1 cellular context compared by ENCODE assay signal in the genomic region with DNA sequence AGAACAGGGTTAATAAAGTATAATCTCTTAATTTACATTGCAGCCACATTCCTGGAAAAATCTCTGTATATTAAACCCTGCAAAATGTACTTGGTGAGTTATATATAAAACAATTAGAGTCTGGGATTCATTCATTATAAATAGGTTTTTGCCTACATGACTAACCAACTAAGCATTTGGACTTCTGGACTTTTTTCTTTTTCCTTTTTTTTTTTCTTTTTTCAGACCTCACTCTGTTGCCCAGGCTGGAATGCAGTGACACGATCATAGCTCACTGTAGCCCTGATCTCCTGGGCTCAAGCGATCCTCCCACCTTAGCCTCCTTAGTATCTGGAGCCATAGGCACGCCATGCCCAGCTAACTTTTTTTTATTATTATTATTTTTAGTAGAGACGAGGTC.
A peak's percentile ranks its signal among the peaks of the same experiment; 100 is the strongest.
TF ChIP-seq lines count a peak whose summit lies in the region.

No MANE protein-coding gene starts in this region.

TF ChIP-seq in SK-N-SH, 30 proteins besides CTCF, POLR2A, EP300 and RAD21 (continued from another document):
- TF ChIP-seq, protein P1, sequence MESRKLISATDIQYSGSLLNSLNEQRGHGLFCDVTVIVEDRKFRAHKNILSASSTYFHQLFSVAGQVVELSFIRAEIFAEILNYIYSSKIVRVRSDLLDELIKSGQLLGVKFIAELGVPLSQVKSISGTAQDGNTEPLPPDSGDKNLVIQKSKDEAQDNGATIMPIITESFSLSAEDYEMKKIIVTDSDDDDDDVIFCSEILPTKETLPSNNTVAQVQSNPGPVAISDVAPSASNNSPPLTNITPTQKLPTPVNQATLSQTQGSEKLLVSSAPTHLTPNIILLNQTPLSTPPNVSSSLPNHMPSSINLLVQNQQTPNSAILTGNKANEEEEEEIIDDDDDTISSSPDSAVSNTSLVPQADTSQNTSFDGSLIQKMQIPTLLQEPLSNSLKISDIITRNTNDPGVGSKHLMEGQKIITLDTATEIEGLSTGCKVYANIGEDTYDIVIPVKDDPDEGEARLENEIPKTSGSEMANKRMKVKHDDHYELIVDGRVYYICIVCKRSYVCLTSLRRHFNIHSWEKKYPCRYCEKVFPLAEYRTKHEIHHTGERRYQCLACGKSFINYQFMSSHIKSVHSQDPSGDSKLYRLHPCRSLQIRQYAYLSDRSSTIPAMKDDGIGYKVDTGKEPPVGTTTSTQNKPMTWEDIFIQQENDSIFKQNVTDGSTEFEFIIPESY (IDR thresholded peaks at IDR 0.05; ENCODE audit: borderline replicate concordance, low read depth) = no peak
- TF ChIP-seq FOXM1 (IDR thresholded peaks at IDR 0.05; ENCODE audit: low read depth) = no peak
- no peak for TF ChIP-seq SIN3A (IDR thresholded peaks at IDR 0.05; ENCODE audit: borderline replicate concordance, low read depth, low read length)
- TF ChIP-seq, protein P2, sequence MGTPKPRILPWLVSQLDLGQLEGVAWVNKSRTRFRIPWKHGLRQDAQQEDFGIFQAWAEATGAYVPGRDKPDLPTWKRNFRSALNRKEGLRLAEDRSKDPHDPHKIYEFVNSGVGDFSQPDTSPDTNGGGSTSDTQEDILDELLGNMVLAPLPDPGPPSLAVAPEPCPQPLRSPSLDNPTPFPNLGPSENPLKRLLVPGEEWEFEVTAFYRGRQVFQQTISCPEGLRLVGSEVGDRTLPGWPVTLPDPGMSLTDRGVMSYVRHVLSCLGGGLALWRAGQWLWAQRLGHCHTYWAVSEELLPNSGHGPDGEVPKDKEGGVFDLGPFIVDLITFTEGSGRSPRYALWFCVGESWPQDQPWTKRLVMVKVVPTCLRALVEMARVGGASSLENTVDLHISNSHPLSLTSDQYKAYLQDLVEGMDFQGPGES (IDR thresholded peaks at IDR 0.05; ENCODE audit: low read depth, low read length) = no peak
- peak; percentile 46 for TF ChIP-seq TCF12 (IDR thresholded peaks at IDR 0.05)
- TF ChIP-seq, protein P3, sequence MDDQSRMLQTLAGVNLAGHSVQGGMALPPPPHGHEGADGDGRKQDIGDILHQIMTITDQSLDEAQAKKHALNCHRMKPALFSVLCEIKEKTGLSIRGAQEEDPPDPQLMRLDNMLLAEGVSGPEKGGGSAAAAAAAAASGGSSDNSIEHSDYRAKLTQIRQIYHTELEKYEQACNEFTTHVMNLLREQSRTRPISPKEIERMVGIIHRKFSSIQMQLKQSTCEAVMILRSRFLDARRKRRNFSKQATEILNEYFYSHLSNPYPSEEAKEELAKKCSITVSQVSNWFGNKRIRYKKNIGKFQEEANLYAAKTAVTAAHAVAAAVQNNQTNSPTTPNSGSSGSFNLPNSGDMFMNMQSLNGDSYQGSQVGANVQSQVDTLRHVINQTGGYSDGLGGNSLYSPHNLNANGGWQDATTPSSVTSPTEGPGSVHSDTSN (IDR thresholded peaks at IDR 0.05) = 0 out of 2 replicates have a peak, but pooled peaks have one; percentile 20
- no peak for TF ChIP-seq EZH2phosphoT487 (IDR thresholded peaks at IDR 0.05; ENCODE audit: borderline replicate concordance, low read depth)
- no peak for TF ChIP-seq FOXJ3 (CRISPR knock-in tag; IDR thresholded peaks at IDR 0.05)
- peak; percentile 67; the same call in 1 of the 2 replicates for TF ChIP-seq FOSL2 (IDR thresholded peaks at IDR 0.05; ENCODE audit: borderline replicate concordance, low read depth)
- no peak for TF ChIP-seq GABPA (IDR thresholded peaks at IDR 0.05; ENCODE audit: low read depth)
- peak; percentile 61 for TF ChIP-seq JUND (IDR thresholded peaks at IDR 0.05)
- TF ChIP-seq, protein P4, sequence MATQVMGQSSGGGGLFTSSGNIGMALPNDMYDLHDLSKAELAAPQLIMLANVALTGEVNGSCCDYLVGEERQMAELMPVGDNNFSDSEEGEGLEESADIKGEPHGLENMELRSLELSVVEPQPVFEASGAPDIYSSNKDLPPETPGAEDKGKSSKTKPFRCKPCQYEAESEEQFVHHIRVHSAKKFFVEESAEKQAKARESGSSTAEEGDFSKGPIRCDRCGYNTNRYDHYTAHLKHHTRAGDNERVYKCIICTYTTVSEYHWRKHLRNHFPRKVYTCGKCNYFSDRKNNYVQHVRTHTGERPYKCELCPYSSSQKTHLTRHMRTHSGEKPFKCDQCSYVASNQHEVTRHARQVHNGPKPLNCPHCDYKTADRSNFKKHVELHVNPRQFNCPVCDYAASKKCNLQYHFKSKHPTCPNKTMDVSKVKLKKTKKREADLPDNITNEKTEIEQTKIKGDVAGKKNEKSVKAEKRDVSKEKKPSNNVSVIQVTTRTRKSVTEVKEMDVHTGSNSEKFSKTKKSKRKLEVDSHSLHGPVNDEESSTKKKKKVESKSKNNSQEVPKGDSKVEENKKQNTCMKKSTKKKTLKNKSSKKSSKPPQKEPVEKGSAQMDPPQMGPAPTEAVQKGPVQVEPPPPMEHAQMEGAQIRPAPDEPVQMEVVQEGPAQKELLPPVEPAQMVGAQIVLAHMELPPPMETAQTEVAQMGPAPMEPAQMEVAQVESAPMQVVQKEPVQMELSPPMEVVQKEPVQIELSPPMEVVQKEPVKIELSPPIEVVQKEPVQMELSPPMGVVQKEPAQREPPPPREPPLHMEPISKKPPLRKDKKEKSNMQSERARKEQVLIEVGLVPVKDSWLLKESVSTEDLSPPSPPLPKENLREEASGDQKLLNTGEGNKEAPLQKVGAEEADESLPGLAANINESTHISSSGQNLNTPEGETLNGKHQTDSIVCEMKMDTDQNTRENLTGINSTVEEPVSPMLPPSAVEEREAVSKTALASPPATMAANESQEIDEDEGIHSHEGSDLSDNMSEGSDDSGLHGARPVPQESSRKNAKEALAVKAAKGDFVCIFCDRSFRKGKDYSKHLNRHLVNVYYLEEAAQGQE (IDR thresholded peaks at IDR 0.05; ENCODE audit: low read depth, low read length) = no peak
- TF ChIP-seq MEF2A (IDR thresholded peaks at IDR 0.05; ENCODE audit: borderline replicate concordance, low read depth) = no peak
- TF ChIP-seq RCOR1 (IDR thresholded peaks at IDR 0.05; ENCODE audit: low read length) = no peak
- TF ChIP-seq POLR2AphosphoS5 (IDR thresholded peaks at IDR 0.05; ENCODE audit: low read depth, low read length) = no peak; the same call in 1 of the 2 replicates
- TF ChIP-seq, protein P5, sequence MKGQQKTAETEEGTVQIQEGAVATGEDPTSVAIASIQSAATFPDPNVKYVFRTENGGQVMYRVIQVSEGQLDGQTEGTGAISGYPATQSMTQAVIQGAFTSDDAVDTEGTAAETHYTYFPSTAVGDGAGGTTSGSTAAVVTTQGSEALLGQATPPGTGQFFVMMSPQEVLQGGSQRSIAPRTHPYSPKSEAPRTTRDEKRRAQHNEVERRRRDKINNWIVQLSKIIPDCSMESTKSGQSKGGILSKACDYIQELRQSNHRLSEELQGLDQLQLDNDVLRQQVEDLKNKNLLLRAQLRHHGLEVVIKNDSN (IDR thresholded peaks at IDR 0.05; ENCODE audit: borderline replicate concordance, low read depth) = no peak
- TF ChIP-seq NRF1 (IDR thresholded peaks at IDR 0.05; ENCODE audit: low read depth, low read length) = no peak
- peak; percentile 29; the same call in 1 of the 2 replicates for TF ChIP-seq NFIC (IDR thresholded peaks at IDR 0.05; ENCODE audit: borderline replicate concordance)
- peak; percentile 62; the same call in 1 of the 2 replicates for TF ChIP-seq TEAD4 (IDR thresholded peaks at IDR 0.05; ENCODE audit: borderline replicate concordance, insufficient read depth)
- no peak for TF ChIP-seq GATA2 (CRISPR knock-in tag; IDR thresholded peaks at IDR 0.05)
- no peak for TF ChIP-seq MXI1 (IDR thresholded peaks at IDR 0.05; ENCODE audit: low read depth, low read length)
- no peak for TF ChIP-seq RFX5 (IDR thresholded peaks at IDR 0.05; ENCODE audit: low read length)
- TF ChIP-seq YY1 (IDR thresholded peaks at IDR 0.05; ENCODE audit: low read depth) = no peak
